Comparison of ENCODE assay signal across 8 cellular contexts in genomic region chr10:3775671-3776551, GRCh38. TPM values are rescaled to one million over a fixed set of nuclear protein-coding genes. Genes with fewer than 3 reads are reported as not detected.
DNase-seq lines count a peak whose midpoint lies in the region; ATAC-seq and TF ChIP-seq lines count a peak whose summit lies in the region.

No MANE protein-coding gene starts in this region.

- peak; percentile 20 for ATAC-seq in Right ventricle myocardium inferior
- ATAC-seq in GM18909 (IDR thresholded peaks at IDR 0.05; ENCODE audit: poor library complexity, unreplicated experiment), result no peak

- H3K4me1 Mint-ChIP-seq in neural crest cell, result peaks cover 27% of the 10 kb centered on the region

- TF ChIP-seq CTCF in neural crest cell (conservative IDR thresholded peaks at IDR 0.05), result no peak
- no peak for TF ChIP-seq CTCF in GM13976 (IDR thresholded peaks at IDR 0.05; ENCODE audit: borderline replicate concordance, control extremely low read depth, extremely low read depth, insufficient read depth, missing control alignments)

- in situ Hi-C loops in GM13976 (cut with MboI; ENCODE audit: low sequenced_read_pairs, unreplicated experiment), result no loop called here

- no peak for DNase-seq in Right ventricle myocardium inferior (ENCODE audit: missing footprints)
- no peak for DNase-seq in cardiac septum (ENCODE audit: low spot score)
- DNase-seq in activated CD4-positive, alpha-beta T cell treated with anti-CD3 and anti-CD28 coated beads, Interleukin-2, amount 50 U/mL, for 1 hour, result peak; percentile 37
- DNase-seq in fibroblast of gingiva (ENCODE audit: low read depth), result peak; percentile 70
- DNase-seq in neural crest cell (ENCODE audit: low read depth, low spot score), result no peak
- DNase-seq in GM13976 (ENCODE audit: low spot score), result no peak
- DNase-seq in NCI-H2081 (lab: John Stamatoyannopoulos, UW), result no peak

- no peaks in the 10 kb centered on the region for H3K27me3 Mint-ChIP-seq in neural crest cell (ENCODE audit: low read depth)

- H3K36me3 Mint-ChIP-seq in neural crest cell (ENCODE audit: low read depth), result peaks cover 35% of the 10 kb centered on the region

- intact Hi-C loops in Right ventricle myocardium inferior (cut with DNase I), result loop anchor here (2.0 kb wide), 1 partner anchor 25 kb away; no protein-coding TSS in a partner anchor
- intact Hi-C loops in cardiac septum (cut with DNase I), result loop anchor here (5.0 kb wide), 2 partner anchors 249 to 324 kb away; no protein-coding TSS in a partner anchor

- H3K9me3 Mint-ChIP-seq in neural crest cell, result no peaks in the 10 kb centered on the region

- H3K4me3 Mint-ChIP-seq in neural crest cell, result peak overlapping the region; percentile 29

- peak overlapping the region; percentile 35 for H3K27ac Mint-ChIP-seq in neural crest cell (ENCODE audit: unreplicated experiment)

RNA-seq across cellular contexts. Expression of gene KLF6, which starts 9.1 kb away (rescaled TPM):
- total RNA-seq in Right ventricle myocardium inferior (68.4 TPM), cardiac septum (83.1 TPM), neural crest cell (38.6 and 40.2 TPM in 2 replicates)

Comparison
In these comparisons a context has a peak if more than half of its experiments do, and no peak if none do; other contexts are left out.
1. DNase-seq: peak in activated CD4-positive, alpha-beta T cell treated with anti-CD3 and anti-CD28 coated beads, Interleukin-2, amount 50 U/mL, for 1 hour (single experiment) and fibroblast of gingiva (single experiment); none in Right ventricle myocardium inferior (single experiment), cardiac septum (single experiment), neural crest cell (single experiment), GM13976 (single experiment) and NCI-H2081 (0 of 2).